In the genomic region with DNA sequence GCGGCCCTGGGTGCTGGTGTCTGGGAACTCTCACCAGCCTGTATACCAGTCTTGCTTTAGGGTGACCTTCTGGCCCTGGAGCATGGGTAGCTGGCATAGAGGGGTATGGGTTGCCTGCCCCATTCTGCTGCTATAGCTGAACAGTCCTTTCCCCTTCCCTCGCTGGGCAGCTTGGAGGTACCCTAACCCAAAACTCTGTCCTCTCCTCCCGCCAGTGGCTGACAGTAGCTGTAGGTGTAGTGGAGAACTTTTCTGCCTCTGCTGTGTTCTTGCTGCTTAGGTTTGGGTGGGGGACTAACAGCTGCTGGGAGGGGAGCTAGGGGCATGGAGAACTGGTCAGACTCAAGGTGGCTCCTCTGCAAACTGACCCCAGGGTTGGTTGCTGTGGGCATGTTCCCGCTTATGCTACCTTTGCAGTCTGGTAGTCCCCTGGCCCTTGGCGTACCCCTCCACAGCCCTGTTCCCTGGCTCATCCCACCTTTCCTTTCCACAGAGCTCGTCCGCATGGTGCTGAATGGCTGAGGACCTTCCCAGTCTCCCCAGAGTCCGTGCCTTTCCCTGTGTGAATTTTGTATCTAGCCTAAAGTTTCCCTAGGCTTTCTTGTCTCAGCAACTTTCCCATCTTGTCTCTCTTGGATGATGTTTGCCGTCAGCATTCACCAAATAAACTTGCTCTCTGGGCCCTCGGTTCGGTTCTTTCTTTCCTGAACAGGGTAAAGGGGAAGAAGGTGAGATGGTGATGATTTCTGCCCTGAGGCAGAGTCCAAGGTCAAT, we compare ENCODE assay signal across 8 cellular contexts. TPM values are rescaled to one million over a fixed set of nuclear protein-coding genes. Genes with fewer than 3 reads are reported as not detected.
DNase-seq lines count a peak whose midpoint lies in the region; ATAC-seq and TF ChIP-seq lines count a peak whose summit lies in the region.

No MANE protein-coding gene starts in this region.

- DNase-seq in left ventricle myocardium inferior (no peak), Right ventricle myocardium superior (no peak), breast epithelium (ENCODE audit: low spot score in 2 of 2) (no peak), aorta (peak in 1 of 2 donors; percentile 33), NCI-H1417 (lab: John Stamatoyannopoulos, UW) (no peak), ecto neural progenitor cell (ENCODE audit: low spot score) (no peak), NCI-H82 (lab: John Stamatoyannopoulos, UW) (no peak)

- H3K27ac ChIP-seq in left ventricle myocardium inferior (replicated peaks) (peak overlapping the region; percentile 96), breast epithelium (peak overlapping the region; percentile 100), mucosa of rectum (ENCODE audit: low read depth in 2 of 2, low read length in 2 of 2) (peak overlapping the region; percentile 97 to 99), aorta (ENCODE audit: low read depth in 1 of 2, low read length in 2 of 2) (peak overlapping the region; percentile 9 to 11)

- no peaks in the 10 kb centered on the region for H3K9me3 ChIP-seq in left ventricle myocardium inferior (replicated peaks)
- no peaks in the 10 kb centered on the region for H3K9me3 ChIP-seq in breast epithelium
- no peaks in the 10 kb centered on the region for H3K9me3 ChIP-seq in mucosa of rectum (ENCODE audit: control insufficient read depth in 2 of 2, low read length in 2 of 2)
- no peaks in the 10 kb centered on the region for H3K9me3 ChIP-seq in aorta (ENCODE audit: control insufficient read depth, low read length)

- intact Hi-C loops in left ventricle myocardium inferior (cut with micrococcal nuclease), result no loop called here
- intact Hi-C loops in Right ventricle myocardium superior (cut with DNase I), result no loop called here
- intact Hi-C loops in breast epithelium (cut with DNase I; ENCODE audit: low total_unique reads), result no loop called here
- intact Hi-C loops in aorta (cut with DNase I), result loop anchor here in 1 of 2 donors (2.0 kb wide), 1 partner anchor 28 kb away; a partner anchor contains a TSS

- ATAC-seq in Right ventricle myocardium superior (ENCODE audit: poor library complexity) (no peak), aorta (ENCODE audit: low FRiP score) (no peak)

- TF ChIP-seq CTCF in left ventricle myocardium inferior (IDR thresholded peaks at IDR 0.05; ENCODE audit: borderline replicate concordance) (no peak), breast epithelium (IDR thresholded peaks at IDR 0.05) (no peak)

- 20 to 22% methylated on average over 11 of the region's 11 CpGs for WGBS in aorta, 2 donors

- TF ChIP-seq POLR2A in breast epithelium (IDR thresholded peaks at IDR 0.05), result no peak

- H3K4me1 ChIP-seq in left ventricle myocardium inferior (peaks cover 62% of the 10 kb centered on the region), breast epithelium (peaks cover 4 to 25% of the 10 kb centered on the region in 2 donors), mucosa of rectum (ENCODE audit: control insufficient read depth in 2 of 2, insufficient read depth in 2 of 2, low read length in 2 of 2) (peaks cover 20 to 25% of the 10 kb centered on the region in 2 donors), aorta (ENCODE audit: control insufficient read depth in 1 of 2, insufficient read depth in 2 of 2, low read length in 2 of 2) (no peaks in the 10 kb centered on the region)

- H3K4me3 ChIP-seq in left ventricle myocardium inferior, result peak overlapping the region; percentile 75
- H3K4me3 ChIP-seq in breast epithelium, result peak overlapping the region; percentile 89 to 97 (median 94)
- peak overlapping the region; percentile 88 to 99 for H3K4me3 ChIP-seq in mucosa of rectum (ENCODE audit: low read length in 2 of 2)
- peak overlapping the region; percentile 76 to 96 for H3K4me3 ChIP-seq in aorta (ENCODE audit: low read length in 2 of 2)

- peaks cover 68% of the 10 kb centered on the region for H3K36me3 ChIP-seq in left ventricle myocardium inferior
- peaks cover 5% of the 10 kb centered on the region for H3K36me3 ChIP-seq in breast epithelium
- H3K36me3 ChIP-seq in mucosa of rectum (ENCODE audit: control insufficient read depth in 2 of 2, insufficient read depth in 2 of 2, low read length in 2 of 2), result peaks cover 57 to 59% of the 10 kb centered on the region in 2 donors
- peaks cover 0 to 19% of the 10 kb centered on the region in 2 donors for H3K36me3 ChIP-seq in aorta (ENCODE audit: control insufficient read depth in 1 of 2, insufficient read depth in 2 of 2, low read length in 1 of 2)

- peak overlapping the region; percentile 99 to 100 for H3K9ac ChIP-seq in mucosa of rectum (ENCODE audit: low read depth in 1 of 2, low read length in 2 of 2)

- H3K27me3 ChIP-seq in left ventricle myocardium inferior (ENCODE audit: low read depth) (no peaks in the 10 kb centered on the region), breast epithelium (no peaks in the 10 kb centered on the region), mucosa of rectum (ENCODE audit: control insufficient read depth in 2 of 2, insufficient read depth in 2 of 2, low read length in 2 of 2) (no peaks in the 10 kb centered on the region), aorta (ENCODE audit: control insufficient read depth in 1 of 2, insufficient read depth in 2 of 2, low read length in 1 of 2) (no peaks in the 10 kb centered on the region)

RNA-seq across cellular contexts. Expression of a gene that starts 2.9 kb away (rescaled TPM):
- 508 TPM for total RNA-seq in left ventricle myocardium inferior
- total RNA-seq in Right ventricle myocardium superior, result 513 TPM
- total RNA-seq in breast epithelium, result 1,000 to 10,000 TPM; 1,725 to 2,481 (median 1,981) TPM
- total RNA-seq in aorta, result 1,000 to 10,000 TPM; 1,811 to 3,292 TPM
- polyA plus RNA-seq in aorta, result 1,000 to 10,000 TPM; 5,914 to 7,311 TPM

RNA-seq across cellular contexts. Expression of a gene that starts 8.7 kb away (rescaled TPM):
- 54.1 TPM for total RNA-seq in left ventricle myocardium inferior
- total RNA-seq in Right ventricle myocardium superior, result 42.7 TPM
- 10 to 100 TPM; 29.6 to 52.8 (median 43.2) TPM for total RNA-seq in breast epithelium
- total RNA-seq in aorta, result 10 to 100 TPM; 30.2 to 34.2 TPM
- 100 to 1,000 TPM in 1 of 2 donors, 10 to 100 TPM in 1; 66.6 to 101 TPM for polyA plus RNA-seq in aorta

RNA-seq across cellular contexts. Expression of a gene that starts 28.2 kb away (rescaled TPM):
- total RNA-seq in left ventricle myocardium inferior, result 67.1 TPM
- total RNA-seq in Right ventricle myocardium superior, result 63.4 TPM
- total RNA-seq in breast epithelium, result 100 to 1,000 TPM; 105 to 114 (median 106) TPM
- 100 to 1,000 TPM; 118 to 140 TPM for total RNA-seq in aorta
- 10 to 100 TPM; 45.0 to 56.2 TPM for polyA plus RNA-seq in aorta

RNA-seq across cellular contexts. Expression of a gene that starts 33.0 kb away (rescaled TPM):
- total RNA-seq in left ventricle myocardium inferior (23.2 TPM), Right ventricle myocardium superior (27.0 TPM), breast epithelium (100 to 1,000 TPM; 132 to 243 (median 146) TPM), aorta (100 to 1,000 TPM; 103 to 106 TPM)
- polyA plus RNA-seq in aorta, result 10 to 100 TPM; 27.0 to 54.6 TPM

RNA-seq across cellular contexts. Expression of a gene that starts 43.0 kb away (rescaled TPM):
- 4.9 TPM for total RNA-seq in left ventricle myocardium inferior
- 5.8 TPM for total RNA-seq in Right ventricle myocardium superior
- 1 to 10 TPM; 3.6 to 4.8 (median 4.7) TPM for total RNA-seq in breast epithelium
- total RNA-seq in aorta, result 1 to 10 TPM; 8.9 to 9.6 TPM
- 1 to 10 TPM; 1.8 to 3.1 TPM for polyA plus RNA-seq in aorta

Comparison
In these comparisons a context has a peak if more than half of its experiments do, and no peak if none do; other contexts are left out.
1. H3K27ac ChIP-seq: peak in every context shown above with its lines; median percentile 100 in breast epithelium; 98 in mucosa of rectum; 96 in left ventricle myocardium inferior; 10 in aorta.